Comparison of ENCODE assay signal across 14 cellular contexts in the genomic region with DNA sequence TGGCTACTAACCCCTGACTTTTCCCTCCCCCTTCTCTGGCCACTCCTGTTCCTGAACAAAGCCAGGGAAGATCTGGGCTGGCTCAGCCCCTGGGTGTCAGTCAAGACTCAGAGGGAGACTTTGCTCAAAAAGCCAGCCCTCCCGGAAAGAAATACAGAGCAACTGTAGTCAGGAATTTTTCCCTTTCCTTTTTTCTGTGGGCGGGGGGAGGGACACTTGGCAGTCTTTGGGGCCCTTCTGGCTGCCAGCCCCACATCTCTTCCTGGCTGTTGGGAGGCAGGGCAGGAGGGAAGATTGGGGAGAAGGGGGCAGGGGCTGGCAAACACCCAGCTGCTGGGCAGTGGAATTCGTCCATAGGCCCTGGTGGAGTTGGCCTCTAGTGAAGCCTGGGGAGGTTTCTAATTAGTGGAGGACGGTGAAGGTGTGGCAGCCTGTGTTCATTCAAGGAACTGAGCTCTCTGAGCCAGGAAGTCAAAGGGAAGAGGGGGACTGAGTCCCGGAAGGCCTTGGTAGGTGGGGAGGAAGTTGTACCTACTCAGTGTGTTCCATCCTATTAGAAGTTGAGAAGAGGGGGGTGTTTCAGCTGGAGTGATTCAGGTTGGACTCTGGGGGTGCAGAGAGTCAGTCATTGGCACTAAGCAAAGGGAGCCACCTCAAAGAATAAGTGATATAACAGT. TPM values are rescaled to one million over a fixed set of nuclear protein-coding genes. Genes with fewer than 3 reads are reported as not detected.
DNase-seq lines count a peak whose midpoint lies in the region; ATAC-seq and TF ChIP-seq lines count a peak whose summit lies in the region.
"Had no signal": no experiment of that assay in that cellular context is flagged by ENCODE, and none has a peak within 500 bp of the region (broad histone marks: within the 10 kb centered on the region; RNA-seq: fewer than 3 reads in every experiment).

No MANE protein-coding gene starts in this region.

- H3K9me3 ChIP-seq in DOHH2 (ENCODE audit: control insufficient read depth, insufficient read depth, low read length) (peaks cover 15% of the 10 kb centered on the region; the same call in 1 of the 2 replicates), right atrium auricular region (no peaks in the 10 kb centered on the region)
- H3K9me3 ChIP-seq: neutrophil had no signal

- peaks cover 10% of the 10 kb centered on the region for H3K4me1 ChIP-seq in DOHH2 (ENCODE audit: control insufficient read depth, low read length)
- peaks cover 0 to 24% of the 10 kb centered on the region in 2 donors for H3K4me1 ChIP-seq in right atrium auricular region

- peaks cover 12% of the 10 kb centered on the region for H3K9me3 Mint-ChIP-seq in WTC11
- peaks cover 7% of the 10 kb centered on the region for H3K9me3 Mint-ChIP-seq in progenitor cell of endocrine pancreas (ENCODE audit: low read depth)
- H3K9me3 Mint-ChIP-seq in activated naive CD4-positive, alpha-beta T cell treated with anti-CD3 and anti-CD28 coated beads, Interleukin-2, amount 50 U/mL, for 72 hours: no peaks in the 10 kb centered on the region
- H3K9me3 Mint-ChIP-seq: HFFc6; stimulated activated naive CD8-positive, alpha-beta T cell treated with anti-CD3 and anti-CD28 coated beads, Interleukin-15, Interleukin-2, amounts not matched to agents 100 ng/mL and 50 ng/mL, for 24 hours had no signal

- DNase-seq in WTC11 (ENCODE audit: low spot score) (no peak), right atrium auricular region (ENCODE audit: low spot score) (no peak), progenitor cell of endocrine pancreas (ENCODE audit: low spot score, unreplicated experiment) (no peak), OCI-M2 (lab: John Stamatoyannopoulos, UW; ENCODE audit: unreplicated experiment) (no peak)
- no peak for DNase-seq in effector CD4-positive, alpha-beta T cell
- no peak for DNase-seq in activated naive CD4-positive, alpha-beta T cell treated with anti-CD3 and anti-CD28 coated beads, Interleukin-2, amount 50 U/mL, for 72 hours (ENCODE audit: low spot score in 2 of 2)
- DNase-seq in activated CD8-positive, alpha-beta memory T cell treated with anti-CD3 and anti-CD28 coated beads, Interleukin-2, amount 50 U/mL, for 48 hours: no peak
- DNase-seq: activated CD8-positive, alpha-beta memory T cell treated with anti-CD3 and anti-CD28 coated beads for 24 hours; HFFc6 had no signal

- H3K79me2 ChIP-seq in DOHH2 (ENCODE audit: control insufficient read depth, low read length): no peaks in the 10 kb centered on the region

- 0 out of 2 replicates have a peak overlapping the region, but pooled peaks have one; percentile 13 for H3K4me2 ChIP-seq in DOHH2 (ENCODE audit: low read length)

- H4K20me1 ChIP-seq in DOHH2 (ENCODE audit: control insufficient read depth, insufficient read depth, low read depth, low read length): no peaks in the 10 kb centered on the region

- H3K27ac Mint-ChIP-seq in WTC11: peak overlapping the region; percentile 79; the same call in 1 of the 2 replicates
- H3K27ac Mint-ChIP-seq in progenitor cell of endocrine pancreas: peak overlapping the region; percentile 92
- no peak overlapping the region for H3K27ac Mint-ChIP-seq in activated naive CD4-positive, alpha-beta T cell treated with anti-CD3 and anti-CD28 coated beads, Interleukin-2, amount 50 U/mL, for 72 hours
- H3K27ac Mint-ChIP-seq: HFFc6; stimulated activated naive CD8-positive, alpha-beta T cell treated with anti-CD3 and anti-CD28 coated beads, Interleukin-15, Interleukin-2, amounts not matched to agents 100 ng/mL and 50 ng/mL, for 24 hours had no signal

- H3K27ac ChIP-seq in DOHH2 (ENCODE audit: low read depth, low read length) (no peak overlapping the region), right atrium auricular region (peak overlapping the region; percentile 42 to 56)
- H3K27ac ChIP-seq: neutrophil had no signal

- TF ChIP-seq CTCF in DOHH2 (IDR thresholded peaks at IDR 0.05; ENCODE audit: low read depth, low read length, poor library complexity, severe bottlenecking) (no peak), WTC11 (IDR thresholded peaks at IDR 0.05) (no peak), right atrium auricular region (IDR thresholded peaks at IDR 0.05) (no peak), progenitor cell of endocrine pancreas (IDR thresholded peaks at IDR 0.05; ENCODE audit: unreplicated experiment) (no peak)

- no peaks in the 10 kb centered on the region for H3K9me2 ChIP-seq in DOHH2 (replicated peaks; ENCODE audit: control insufficient read depth, low read length)

- H3K4me3 Mint-ChIP-seq in WTC11: no peak overlapping the region
- H3K4me3 Mint-ChIP-seq in progenitor cell of endocrine pancreas (ENCODE audit: low read depth): no peak overlapping the region
- H3K4me3 Mint-ChIP-seq: CD14-positive monocyte; HFFc6; stimulated activated naive CD8-positive, alpha-beta T cell treated with anti-CD3 and anti-CD28 coated beads, Interleukin-15, Interleukin-2, amounts not matched to agents 100 ng/mL and 50 ng/mL, for 24 hours had no signal

- H3F3A ChIP-seq in DOHH2 (ENCODE audit: control insufficient read depth, insufficient read depth): no peaks in the 10 kb centered on the region

- no peaks in the 10 kb centered on the region for H3K36me3 ChIP-seq in DOHH2 (ENCODE audit: control insufficient read depth, low read length)
- H3K36me3 ChIP-seq in right atrium auricular region: no peaks in the 10 kb centered on the region
- H3K36me3 ChIP-seq: neutrophil had no signal

- CTCF ChIA-PET in WTC11 (lab: Charles Lee): interaction anchor here (0.6 to 2.2 kb wide), 3 partner anchors 22 to 125 kb away, joined by 3 to 9 read pairs (median 3); no protein-coding TSS in a partner anchor

- H3K4me3 ChIP-seq in DOHH2 (ENCODE audit: low read length) (no peak overlapping the region), right atrium auricular region (no peak overlapping the region)

- 0 out of 2 replicates have a peak, but pooled peaks cover 2% of the 10 kb centered on the region for H3K27me3 ChIP-seq in DOHH2 (ENCODE audit: control insufficient read depth, low read length)
- no peaks in the 10 kb centered on the region for H3K27me3 ChIP-seq in right atrium auricular region
- H3K27me3 ChIP-seq: neutrophil had no signal

- POLR2A ChIA-PET in WTC11 (lab: Charles Lee): interaction anchor here (0.9 kb wide), 1 partner anchor 38 kb away, joined by 3 read pairs; no protein-coding TSS in a partner anchor

- H3K36me3 Mint-ChIP-seq in WTC11 (peaks cover 75% of the 10 kb centered on the region), progenitor cell of endocrine pancreas (ENCODE audit: insufficient read depth) (peaks cover 27% of the 10 kb centered on the region)
- no peaks in the 10 kb centered on the region for H3K36me3 Mint-ChIP-seq in activated naive CD4-positive, alpha-beta T cell treated with anti-CD3 and anti-CD28 coated beads, Interleukin-2, amount 50 U/mL, for 72 hours
- H3K36me3 Mint-ChIP-seq: CD14-positive monocyte had no signal

- peak; percentile 56 for ATAC-seq in WTC11
- ATAC-seq in activated naive CD4-positive, alpha-beta T cell treated with anti-CD3 and anti-CD28 coated beads, Interleukin-2, amount 50 U/mL, for 72 hours: no peak

- H3K27me3 Mint-ChIP-seq in WTC11 (ENCODE audit: low read depth) (no peaks in the 10 kb centered on the region; the same call in 1 of the 2 replicates), progenitor cell of endocrine pancreas (no peaks in the 10 kb centered on the region)

- H3K4me1 Mint-ChIP-seq in WTC11 (peaks cover 63% of the 10 kb centered on the region), progenitor cell of endocrine pancreas (ENCODE audit: low read depth) (peaks cover 47% of the 10 kb centered on the region)

TF ChIP-seq in WTC11, 78 proteins besides CTCF, POLR2A, EP300 and RAD21 (continues in another document):
- TF ChIP-seq, protein P1, sequence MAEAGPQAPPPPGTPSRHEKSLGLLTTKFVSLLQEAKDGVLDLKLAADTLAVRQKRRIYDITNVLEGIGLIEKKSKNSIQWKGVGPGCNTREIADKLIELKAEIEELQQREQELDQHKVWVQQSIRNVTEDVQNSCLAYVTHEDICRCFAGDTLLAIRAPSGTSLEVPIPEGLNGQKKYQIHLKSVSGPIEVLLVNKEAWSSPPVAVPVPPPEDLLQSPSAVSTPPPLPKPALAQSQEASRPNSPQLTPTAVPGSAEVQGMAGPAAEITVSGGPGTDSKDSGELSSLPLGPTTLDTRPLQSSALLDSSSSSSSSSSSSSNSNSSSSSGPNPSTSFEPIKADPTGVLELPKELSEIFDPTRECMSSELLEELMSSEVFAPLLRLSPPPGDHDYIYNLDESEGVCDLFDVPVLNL (CRISPR knock-in tag; IDR thresholded peaks at IDR 0.05; ENCODE audit: borderline replicate concordance, low read depth): no peak
- TF ChIP-seq ZNF396 (CRISPR knock-in tag; IDR thresholded peaks at IDR 0.05; ENCODE audit: borderline replicate concordance) (no peak), RORB (CRISPR knock-in tag; IDR thresholded peaks at IDR 0.05) (no peak), ZNF416 (CRISPR knock-in tag; IDR thresholded peaks at IDR 0.05) (no peak), PRRX2 (CRISPR knock-in tag; IDR thresholded peaks at IDR 0.05) (no peak)
- TF ChIP-seq, protein P2, sequence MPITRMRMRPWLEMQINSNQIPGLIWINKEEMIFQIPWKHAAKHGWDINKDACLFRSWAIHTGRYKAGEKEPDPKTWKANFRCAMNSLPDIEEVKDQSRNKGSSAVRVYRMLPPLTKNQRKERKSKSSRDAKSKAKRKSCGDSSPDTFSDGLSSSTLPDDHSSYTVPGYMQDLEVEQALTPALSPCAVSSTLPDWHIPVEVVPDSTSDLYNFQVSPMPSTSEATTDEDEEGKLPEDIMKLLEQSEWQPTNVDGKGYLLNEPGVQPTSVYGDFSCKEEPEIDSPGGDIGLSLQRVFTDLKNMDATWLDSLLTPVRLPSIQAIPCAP (CRISPR knock-in tag; IDR thresholded peaks at IDR 0.05): no peak
- TF ChIP-seq, protein P3, sequence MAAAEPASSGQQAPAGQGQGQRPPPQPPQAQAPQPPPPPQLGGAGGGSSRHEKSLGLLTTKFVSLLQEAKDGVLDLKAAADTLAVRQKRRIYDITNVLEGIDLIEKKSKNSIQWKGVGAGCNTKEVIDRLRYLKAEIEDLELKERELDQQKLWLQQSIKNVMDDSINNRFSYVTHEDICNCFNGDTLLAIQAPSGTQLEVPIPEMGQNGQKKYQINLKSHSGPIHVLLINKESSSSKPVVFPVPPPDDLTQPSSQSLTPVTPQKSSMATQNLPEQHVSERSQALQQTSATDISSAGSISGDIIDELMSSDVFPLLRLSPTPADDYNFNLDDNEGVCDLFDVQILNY (CRISPR knock-in tag; IDR thresholded peaks at IDR 0.05): no peak

RNA-seq across cellular contexts. Expression of a gene that starts 10.9 kb away (rescaled TPM):
- total RNA-seq in WTC11 (2021) (514 to 873 TPM (median 854 TPM) in 3 replicates), right atrium auricular region (100 to 1,000 TPM; 255 to 508 TPM), progenitor cell of endocrine pancreas (249 and 274 TPM in 2 replicates)
- total RNA-seq in activated naive CD4-positive, alpha-beta T cell treated with anti-CD3 and anti-CD28 coated beads, Interleukin-2, amount 50 U/mL, for 72 hours: 10 to 100 TPM in 1 of 2 donors, under 1 TPM in 1; 0.14 to 11.6 TPM

RNA-seq across cellular contexts. Expression of a gene that starts 51.2 kb away (rescaled TPM):
- 5.3 to 12.5 TPM (median 6.4 TPM) in 3 replicates for total RNA-seq in WTC11 (2021)
- total RNA-seq in right atrium auricular region: 100 to 1,000 TPM; 169 to 554 TPM
- 73.9 and 75.3 TPM in 2 replicates for total RNA-seq in progenitor cell of endocrine pancreas
- total RNA-seq in activated naive CD4-positive, alpha-beta T cell treated with anti-CD3 and anti-CD28 coated beads, Interleukin-2, amount 50 U/mL, for 72 hours: under 1 TPM in 1 of 2 donors, not detected in 1; 0.02 TPM
- total RNA-seq: T-helper 1 cell treated with Interleukin-12 subunit alpha and Interleukin-12 subunit beta and Interleukin-4 antibody, amounts not matched to agents 30 ng/mL and 1 ng/mL, for 36 hours had no signal

Comparison
In these comparisons a context has a peak if more than half of its experiments do, and no peak if none do; other contexts are left out.
1. H3K27ac Mint-ChIP-seq: peak in WTC11 (single experiment) and progenitor cell of endocrine pancreas (single experiment); none in activated naive CD4-positive, alpha-beta T cell treated with anti-CD3 and anti-CD28 coated beads, Interleukin-2, amount 50 U/mL, for 72 hours (0 of 2).
2. RNA of a gene that starts 10.9 kb away (total RNA-seq): 514 to 873 TPM in WTC11, 255 to 508 TPM in right atrium auricular region and 249 to 274 TPM in progenitor cell of endocrine pancreas; 0.14 to 11.6 TPM in activated naive CD4-positive, alpha-beta T cell treated with anti-CD3 and anti-CD28 coated beads, Interleukin-2, amount 50 U/mL, for 72 hours; every median in the first group is over 10 times any median in the second.